In genomic region chr7:8035647-8036518, GRCh38 we compare ENCODE assay signal across 8 cellular contexts.
DNase-seq lines count a peak whose midpoint lies in the region; ATAC-seq and TF ChIP-seq lines count a peak whose summit lies in the region.

No MANE protein-coding gene starts in this region.

- H2AFZ ChIP-seq in GM23248: no peak overlapping the region

- ATAC-seq in lung (ENCODE audit: insufficient read depth, low FRiP score) (peak; percentile 27), GM21529 (IDR thresholded peaks at IDR 0.05; ENCODE audit: unreplicated experiment) (no peak), HG03439 (IDR thresholded peaks at IDR 0.05; ENCODE audit: unreplicated experiment) (no peak)

- H3K4me3 ChIP-seq in GM23248 (no peak overlapping the region), brain microvascular endothelial cell (ENCODE audit: low read depth, low read length) (no peak overlapping the region), lung (no peak overlapping the region)

- DNase-seq in NCI-H2171 treated with DMSO at 0.1 percent for 48 hours (lab: John Stamatoyannopoulos, UW) (peak; percentile 32), NCI-H2171 (lab: John Stamatoyannopoulos, UW) (no peak), GM23248 (peak; percentile 47), NCI-H2029 (lab: John Stamatoyannopoulos, UW) (peak; percentile 3), brain microvascular endothelial cell (peak; percentile 19), lung (ENCODE audit: low spot score) (no peak)

- no peaks in the 10 kb centered on the region for H3K27me3 ChIP-seq in GM23248 (replicated peaks; ENCODE audit: insufficient read depth)
- no peaks in the 10 kb centered on the region for H3K27me3 ChIP-seq in brain microvascular endothelial cell (replicated peaks)
- no peaks in the 10 kb centered on the region for H3K27me3 ChIP-seq in lung (ENCODE audit: control insufficient read depth, insufficient read depth)

- no peaks in the 10 kb centered on the region for H4K20me1 ChIP-seq in GM23248 (ENCODE audit: insufficient read depth)

- 73 to 83% methylated on average over 2 of the region's 2 CpGs for WGBS in GM23248 (ENCODE audit: low coverage in 1 of 2, low lambda C conversion rate in 2 of 2, missing lambda C conversion rate in 2 of 2), 2 experiments
- 91 to 95% methylated on average over 2 of the region's 2 CpGs for WGBS in lung, 2 donors

- TF ChIP-seq CTCF in brain microvascular endothelial cell (IDR thresholded peaks at IDR 0.05; ENCODE audit: low read depth, low read length, missing control alignments) (peak; percentile 62), lung (IDR thresholded peaks at IDR 0.05; ENCODE audit: control extremely low read depth, extremely low read depth) (peak; percentile 31)

- no peaks in the 10 kb centered on the region for H3K4me1 ChIP-seq in GM23248 (ENCODE audit: insufficient read depth)
- peaks cover 0 to 4% of the 10 kb centered on the region in 2 donors for H3K4me1 ChIP-seq in lung (ENCODE audit: control insufficient read depth in 2 of 2, insufficient read depth in 2 of 2, low read length in 2 of 2)

- in situ Hi-C loops in GM23248 (cut with MboI) (no loop called here), brain microvascular endothelial cell (cut with HindIII; ENCODE audit: low pct_ligation_motif_present, low sequenced_read_pairs) (no loop called here)

- H3K4me2 ChIP-seq in GM23248 (ENCODE audit: unreplicated experiment): no peak overlapping the region

- no peak overlapping the region for H3K9ac ChIP-seq in GM23248

- H3K9me3 ChIP-seq in GM23248 (ENCODE audit: low read depth) (no peaks in the 10 kb centered on the region), lung (ENCODE audit: control insufficient read depth in 2 of 2, insufficient read depth in 1 of 2, low read length in 1 of 2) (peaks cover 0 to 5% of the 10 kb centered on the region in 2 donors)

- H3K9me2 ChIP-seq in GM23248 (ENCODE audit: insufficient read depth): no peaks in the 10 kb centered on the region

- H3K36me3 ChIP-seq in GM23248 (ENCODE audit: low read depth) (no peaks in the 10 kb centered on the region), brain microvascular endothelial cell (replicated peaks) (no peaks in the 10 kb centered on the region), lung (ENCODE audit: control insufficient read depth in 2 of 2, insufficient read depth in 2 of 2, low read length in 2 of 2) (no peaks in the 10 kb centered on the region)

- no peaks in the 10 kb centered on the region for H3K79me2 ChIP-seq in GM23248 (ENCODE audit: insufficient read depth)

- no peak overlapping the region for H3K27ac ChIP-seq in GM23248
- H3K27ac ChIP-seq in brain microvascular endothelial cell: no peak overlapping the region
- no peak overlapping the region for H3K27ac ChIP-seq in lung (ENCODE audit: low read depth in 1 of 2, low read length in 1 of 2)

- no peaks in the 10 kb centered on the region for H3F3A ChIP-seq in GM23248 (ENCODE audit: insufficient read depth)

Comparison
In these comparisons a context has a peak if more than half of its experiments do, and no peak if none do; other contexts are left out.
1. DNase-seq: peak in NCI-H2171 treated with DMSO at 0.1 percent for 48 hours (single experiment), GM23248 (single experiment), NCI-H2029 (single experiment) and brain microvascular endothelial cell (single experiment); none in NCI-H2171 (single experiment) and lung (single experiment).